In the genomic region with DNA sequence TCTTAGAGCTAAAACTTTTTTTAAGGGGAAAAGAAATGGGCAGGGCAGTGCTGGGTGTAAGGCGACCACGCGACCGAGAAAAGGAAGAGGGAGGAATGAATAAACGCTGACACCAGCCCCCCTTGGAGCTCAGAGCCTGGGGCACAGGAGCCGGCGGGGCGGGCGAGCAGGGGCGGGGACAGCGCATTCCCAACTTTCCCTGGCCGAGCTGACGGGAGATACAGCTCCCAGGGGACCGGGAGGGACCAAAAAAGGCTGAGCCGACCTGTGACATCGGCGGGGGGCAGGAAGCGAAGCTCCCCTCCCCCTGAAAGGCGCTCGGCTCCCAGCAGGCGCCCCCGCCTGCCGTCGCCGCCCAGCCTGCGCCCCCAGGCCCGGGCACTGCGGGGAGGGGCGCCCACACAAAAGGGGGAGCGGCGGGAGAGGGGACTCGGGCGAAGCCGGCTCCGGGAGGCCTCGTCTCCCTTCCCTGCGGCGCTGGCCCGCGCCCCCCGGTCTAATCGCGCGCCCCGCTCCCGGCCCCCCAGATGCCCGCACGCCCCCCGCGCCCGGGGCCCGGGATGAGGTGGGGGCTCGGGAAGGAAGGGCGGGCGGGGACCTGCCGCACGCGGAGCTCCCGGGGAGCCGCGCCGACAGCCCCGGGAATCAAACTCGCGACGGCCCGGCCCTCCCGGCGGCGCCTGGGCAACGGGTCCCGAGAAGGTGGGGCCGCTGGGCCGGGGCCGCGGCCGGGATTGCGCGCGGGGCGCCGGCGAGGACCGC, we compare ENCODE assay signal across 8 cellular contexts. TPM values are rescaled to one million over a fixed set of nuclear protein-coding genes. Genes with fewer than 3 reads are reported as not detected.
A peak's percentile ranks its signal among the peaks of the same experiment; 100 is the strongest.
DNase-seq lines count a peak whose midpoint lies in the region; ATAC-seq and TF ChIP-seq lines count a peak whose summit lies in the region.

No MANE protein-coding gene starts in this region.

- H3K4me3 ChIP-seq in GM23338, result peak overlapping the region; percentile 75
- peak overlapping the region; percentile 67 for H3K4me3 ChIP-seq in NT2/D1 (ENCODE audit: insufficient read length, low read depth)
- peak overlapping the region; percentile 67 for H3K4me3 ChIP-seq in choroid plexus epithelial cell (ENCODE audit: low read depth, low read length)

- H3K27ac ChIP-seq in GM23338 (ENCODE audit: low read depth), result no peak overlapping the region

- H3K4me1 ChIP-seq in GM23338 (ENCODE audit: insufficient read depth), result peaks cover 38% of the 10 kb centered on the region
- peaks cover 17% of the 10 kb centered on the region for H3K4me1 ChIP-seq in NT2/D1 (ENCODE audit: insufficient read depth, insufficient read length)

- no peaks in the 10 kb centered on the region for H4K20me1 ChIP-seq in GM23338 (replicated peaks; ENCODE audit: insufficient read depth)

- H3K36me3 ChIP-seq in GM23338 (ENCODE audit: insufficient read depth), result no peaks in the 10 kb centered on the region
- H3K36me3 ChIP-seq in NT2/D1 (ENCODE audit: insufficient read depth, insufficient read length, low read length), result peaks cover 11% of the 10 kb centered on the region

- peaks cover 13% of the 10 kb centered on the region for H3F3A ChIP-seq in GM23338 (replicated peaks; ENCODE audit: low read depth)

- no peak for TF ChIP-seq CTCF in GM23338 (conservative IDR thresholded peaks at IDR 0.05; ENCODE audit: low read depth in 2 of 2)
- TF ChIP-seq CTCF in choroid plexus epithelial cell (conservative IDR thresholded peaks at IDR 0.05; ENCODE audit: low read depth, low read length), result no peak

- H3K4me1 Mint-ChIP-seq in GM23338, result peaks cover 44% of the 10 kb centered on the region
- H3K4me1 Mint-ChIP-seq in stimulated activated naive CD8-positive, alpha-beta T cell treated with anti-CD3 and anti-CD28 coated beads, Interleukin-15, amount 100 ng/mL, for 72 hours, result peaks cover 59% of the 10 kb centered on the region

- H3K9me2 ChIP-seq in GM23338 (ENCODE audit: insufficient read depth), result no peaks in the 10 kb centered on the region

- H3K27me3 Mint-ChIP-seq in GM23338 (ENCODE audit: insufficient read depth, low read depth, poor library complexity), result peaks cover 31% of the 10 kb centered on the region
- peaks cover 66% of the 10 kb centered on the region for H3K27me3 Mint-ChIP-seq in stimulated activated naive CD8-positive, alpha-beta T cell treated with anti-CD3 and anti-CD28 coated beads, Interleukin-15, amount 100 ng/mL, for 72 hours

- peaks cover 42% of the 10 kb centered on the region for H3K27me3 ChIP-seq in GM23338 (ENCODE audit: insufficient read depth)
- H3K27me3 ChIP-seq in NT2/D1 (ENCODE audit: insufficient read depth, insufficient read length), result peaks cover 14% of the 10 kb centered on the region

- DNase-seq in AG08396 (ENCODE audit: low spot score) (peak; percentile 81), GM23338 (ENCODE audit: low spot score) (peak; percentile 82), NT2/D1 (ENCODE audit: low read depth, low spot score) (peak; percentile 15), choroid plexus epithelial cell (ENCODE audit: low read depth) (no peak), left colon (peak; percentile 58 to 69)
- no peak for DNase-seq in stimulated activated naive CD8-positive, alpha-beta T cell treated with anti-CD3 and anti-CD28 coated beads, Interleukin-15, amount 100 ng/mL, for 72 hours
- no peak for DNase-seq in activated CD4-positive, alpha-beta T cell treated with anti-CD3 and anti-CD28 coated beads for 1 hour

- ATAC-seq in GM23338 (peak; percentile 64), left colon (peak; percentile 35), GM21526 (IDR thresholded peaks at IDR 0.05; ENCODE audit: low FRiP score, unreplicated experiment) (no peak)
- ATAC-seq in stimulated activated naive CD8-positive, alpha-beta T cell treated with anti-CD3 and anti-CD28 coated beads, Interleukin-15, amount 100 ng/mL, for 72 hours, result peak; percentile 20

- H3K36me3 Mint-ChIP-seq in GM23338 (ENCODE audit: low read depth), result no peaks in the 10 kb centered on the region; the same call in 2 of the 3 replicates

- H3K9me3 ChIP-seq in NT2/D1 (ENCODE audit: insufficient read depth, low read length), result no peaks in the 10 kb centered on the region

- H3K4me3 Mint-ChIP-seq in GM23338, result peak overlapping the region; percentile 76
- peak overlapping the region; percentile 64 to 73 for H3K4me3 Mint-ChIP-seq in stimulated activated naive CD8-positive, alpha-beta T cell treated with anti-CD3 and anti-CD28 coated beads, Interleukin-15, amount 100 ng/mL, for 72 hours

- H3K9me3 Mint-ChIP-seq in GM23338, result peaks cover 3% of the 10 kb centered on the region; the same call in 2 of the 3 replicates
- no peaks in the 10 kb centered on the region for H3K9me3 Mint-ChIP-seq in stimulated activated naive CD8-positive, alpha-beta T cell treated with anti-CD3 and anti-CD28 coated beads, Interleukin-15, amount 100 ng/mL, for 72 hours

- H2AFZ ChIP-seq in GM23338, result peak overlapping the region; percentile 49

- peak overlapping the region; percentile 77 for H3K9ac ChIP-seq in NT2/D1 (ENCODE audit: insufficient read length, low read depth)

- H3K27ac Mint-ChIP-seq in GM23338, result no peak overlapping the region
- H3K27ac Mint-ChIP-seq in stimulated activated naive CD8-positive, alpha-beta T cell treated with anti-CD3 and anti-CD28 coated beads, Interleukin-15, amount 100 ng/mL, for 72 hours, result no peak overlapping the region

- peak overlapping the region; percentile 79 for H3K4me2 ChIP-seq in GM23338

- intact Hi-C loops in left colon (cut with DNase I, micrococcal nuclease), result loop anchor here in 1 of 2 donors (5.0 kb wide), 1 partner anchor 62 kb away; no protein-coding TSS in a partner anchor

- no peaks in the 10 kb centered on the region for H3K79me2 ChIP-seq in GM23338 (replicated peaks; ENCODE audit: insufficient read depth)

TF ChIP-seq in GM23338, 12 proteins besides CTCF, POLR2A, EP300 and RAD21 (continues in another document):
- TF ChIP-seq CREB1 (CRISPR knock-in tag; IDR thresholded peaks at IDR 0.05; ENCODE audit: low read depth), result no peak
- peak; percentile 45 for TF ChIP-seq POLR2AphosphoS5 (IDR thresholded peaks at IDR 0.05; ENCODE audit: low read depth)

RNA-seq across cellular contexts. Expression of a gene that starts 0.6 kb away (rescaled TPM):
- total RNA-seq in GM23338 (2014; rRNA removed; shearing (Covaris generic)), result 3.0 and 3.3 TPM in 2 replicates
- 7.7 and 11.3 TPM in 2 replicates for polyA plus RNA-seq in GM23338 (2016; fragmentation: Nextera tagmentation; extraction: Ambion mirVana)
- total RNA-seq in left colon, result 10 to 100 TPM; 16.5 to 29.6 TPM

RNA-seq across cellular contexts. Expression of a gene that starts 33.5 kb away (rescaled TPM):
- 67.7 and 74.6 TPM in 2 replicates for total RNA-seq in GM23338 (2014; rRNA removed; shearing (Covaris generic))
- polyA plus RNA-seq in GM23338 (2016; fragmentation: Nextera tagmentation; extraction: Ambion mirVana), result 34.8 and 36.0 TPM in 2 replicates
- total RNA-seq in left colon, result 10 to 100 TPM; 38.9 to 53.3 TPM

RNA-seq across cellular contexts. Expression of a gene that starts 52.4 kb away (rescaled TPM):
- total RNA-seq in GM23338 (2014; rRNA removed; shearing (Covaris generic)), result 584 and 639 TPM in 2 replicates
- polyA plus RNA-seq in GM23338 (2016; fragmentation: Nextera tagmentation; extraction: Ambion mirVana), result 373 and 413 TPM in 2 replicates
- total RNA-seq in left colon, result 100 to 1,000 TPM; 148 to 159 TPM

Comparison
In these comparisons a context has a peak if more than half of its experiments do, and no peak if none do; other contexts are left out.
1. DNase-seq: peak in AG08396 (single experiment), GM23338 (single experiment), NT2/D1 (single experiment) and left colon (2 of 2); none in choroid plexus epithelial cell (single experiment), stimulated activated naive CD8-positive, alpha-beta T cell treated with anti-CD3 and anti-CD28 coated beads, Interleukin-15, amount 100 ng/mL, for 72 hours (0 of 2) and activated CD4-positive, alpha-beta T cell treated with anti-CD3 and anti-CD28 coated beads for 1 hour (single experiment).
2. Peak in every context shown above with its lines, with median percentiles within 50 percentile points of each other: H3K4me3 ChIP-seq.